In genomic region chr17:40362696-40363479, GRCh38 we compare ENCODE assay signal across 8 cellular contexts. TPM values are rescaled to one million over a fixed set of nuclear protein-coding genes. Genes with fewer than 3 reads are reported as not detected.
DNase-seq lines count a peak whose midpoint lies in the region; TF ChIP-seq lines count a peak whose summit lies in the region.

No MANE protein-coding gene starts in this region.

- H3K9me3 Mint-ChIP-seq in glutamatergic neuron (ENCODE audit: unreplicated experiment) = peaks cover 9% of the 10 kb centered on the region

- no peaks in the 10 kb centered on the region for H3K36me3 Mint-ChIP-seq in glutamatergic neuron (ENCODE audit: unreplicated experiment)

- peak overlapping the region; percentile 84 to 100 (median 100) for H3K4me2 ChIP-seq in BLaER1 treated with 17β-estradiol and CSF1 and Interleukin-3, amounts not matched to agents 10 nM and 100 nM

- H3K27me3 ChIP-seq in BLaER1 treated with 17β-estradiol and CSF1 and Interleukin-3, amounts not matched to agents 10 nM and 100 nM = peaks cover 12 to 25% (median 22%) of the 10 kb centered on the region in 11 experiments; a peak in 21 of 22 replicates
- H3K27me3 ChIP-seq in HUES48 (ENCODE audit: control insufficient read depth, insufficient read depth, low read length) = peaks cover 41% of the 10 kb centered on the region

- H3K4me1 Mint-ChIP-seq in glutamatergic neuron (ENCODE audit: low read depth, unreplicated experiment) = peaks cover 1% of the 10 kb centered on the region

- no peaks in the 10 kb centered on the region for H3K9me3 ChIP-seq in BLaER1 treated with 17β-estradiol and CSF1 and Interleukin-3, amounts not matched to agents 10 nM and 100 nM (replicated peaks in 1 of 11)
- no peaks in the 10 kb centered on the region for H3K9me3 ChIP-seq in HUES48 (ENCODE audit: control insufficient read depth, insufficient read depth, low read length)

- H3K27ac Mint-ChIP-seq in glutamatergic neuron (ENCODE audit: unreplicated experiment) = no peak overlapping the region

- DNase-seq in GM19238 (ENCODE audit: insufficient read length, low spot score) = peak; percentile 90
- DNase-seq in SHP77 (lab: John Stamatoyannopoulos, UW) = peak; percentile 64 to 77
- DNase-seq in activated gamma-delta T cell (lab: John Stamatoyannopoulos, UW) = peak; percentile 42
- DNase-seq in glutamatergic neuron = peak; percentile 91
- DNase-seq in retina = peak; percentile 87
- no peak for DNase-seq in OCI-M2 (lab: John Stamatoyannopoulos, UW; ENCODE audit: unreplicated experiment)

- peak overlapping the region; percentile 60 to 80 (median 68); a peak in 21 of 22 replicates for H3K27ac ChIP-seq in BLaER1 treated with 17β-estradiol and CSF1 and Interleukin-3, amounts not matched to agents 10 nM and 100 nM
- no peak overlapping the region for H3K27ac ChIP-seq in HUES48 (ENCODE audit: low read depth, low read length)

- peaks cover 0 to 8% (median 0%) of the 10 kb centered on the region in 11 experiments; a peak in 2 of 22 replicates for H4K20me1 ChIP-seq in BLaER1 treated with 17β-estradiol and CSF1 and Interleukin-3, amounts not matched to agents 10 nM and 100 nM

- no peaks in the 10 kb centered on the region for H3K36me3 ChIP-seq in BLaER1 treated with 17β-estradiol and CSF1 and Interleukin-3, amounts not matched to agents 10 nM and 100 nM
- H3K36me3 ChIP-seq in HUES48 (ENCODE audit: control insufficient read depth, insufficient read depth, low read length) = no peaks in the 10 kb centered on the region

- peak overlapping the region; percentile 67 to 91 (median 81) for H3K9ac ChIP-seq in BLaER1 treated with 17β-estradiol and CSF1 and Interleukin-3, amounts not matched to agents 10 nM and 100 nM
- H3K9ac ChIP-seq in HUES48 (ENCODE audit: low read depth, low read length) = no peak overlapping the region

- H3K4me3 ChIP-seq in BLaER1 treated with 17β-estradiol and CSF1 and Interleukin-3, amounts not matched to agents 10 nM and 100 nM = peak overlapping the region; percentile 64 to 78 (median 73)
- peak overlapping the region; percentile 64 for H3K4me3 ChIP-seq in HUES48 (ENCODE audit: low read depth, low read length)

- H3K27me3 Mint-ChIP-seq in glutamatergic neuron (ENCODE audit: unreplicated experiment) = peaks cover 9% of the 10 kb centered on the region

- H3K4me3 Mint-ChIP-seq in glutamatergic neuron (ENCODE audit: unreplicated experiment) = peak overlapping the region; percentile 90

- TF ChIP-seq CTCF in glutamatergic neuron (IDR thresholded peaks at IDR 0.05; ENCODE audit: partially characterized antibody, unreplicated experiment) = no peak

- peaks cover 33 to 65% (median 48%) of the 10 kb centered on the region in 10 experiments for H3K4me1 ChIP-seq in BLaER1 treated with 17β-estradiol and CSF1 and Interleukin-3, amounts not matched to agents 10 nM and 100 nM
- peaks cover 22% of the 10 kb centered on the region for H3K4me1 ChIP-seq in HUES48 (ENCODE audit: control insufficient read depth, insufficient read depth, low read length)

RNA-seq across cellular contexts. Expression of gene GJD3, which starts 1.6 kb away (rescaled TPM):
- not detected for total RNA-seq in glutamatergic neuron (ENCODE audit: unreplicated experiment)

RNA-seq across cellular contexts. Expression of gene RARA, which starts 53.9 kb away (rescaled TPM):
- 26.2 TPM for total RNA-seq in glutamatergic neuron (ENCODE audit: unreplicated experiment)

RNA-seq across cellular contexts. Expression of gene TOP2A, which starts 54.8 kb away (rescaled TPM):
- 32.4 TPM for total RNA-seq in glutamatergic neuron (ENCODE audit: unreplicated experiment)
